19 cellular contexts compared by ENCODE assay signal in genomic region chr3:13231781-13232515, GRCh38.
DNase-seq lines count a peak whose midpoint lies in the region; ATAC-seq, FAIRE-seq and TF ChIP-seq lines count a peak whose summit lies in the region.
"Had no signal": no experiment of that assay in that cellular context is flagged by ENCODE, and none has a peak within 500 bp of the region (broad histone marks: within the 10 kb centered on the region; RNA-seq: fewer than 3 reads in every experiment).

No MANE protein-coding gene starts in this region.

- CTCF ChIA-PET in activated CD8-positive, alpha-beta T cell treated with anti-CD3 and anti-CD28 coated beads, Interleukin-2, amount 10 ng/mL, durations not matched to agents 7 days and 5 days (lab: Charles Lee), result interaction anchor here (0.7 to 3.6 kb wide), 4 partner anchors 29 to 250 kb away, joined by 3 to 16 read pairs (median 8); no protein-coding TSS in a partner anchor
- CTCF ChIA-PET in activated CD8-positive, alpha-beta T cell treated with anti-CD3 and anti-CD28 coated beads for 36 hours (lab: Charles Lee), result interaction anchor here (4.1 kb wide), 1 partner anchor 140 kb away, joined by 13 read pairs; no protein-coding TSS in a partner anchor
- CTCF ChIA-PET in IMR-90 (lab: Yijun Ruan, JAX), result no interaction called here
- CTCF ChIA-PET in PC-3 (lab: Charles Lee), result no interaction called here

- H3K27ac ChIP-seq in IMR-90 (ENCODE audit: insufficient read depth, low read length), result no peak overlapping the region
- no peak overlapping the region for H3K27ac ChIP-seq in kidney (ENCODE audit: low read depth in 2 of 2, low read length in 2 of 2)
- no peak overlapping the region for H3K27ac ChIP-seq in PC-3 (ENCODE audit: low read length)
- H3K27ac ChIP-seq: PC-9 had no signal

- POLR2A ChIA-PET in activated CD8-positive, alpha-beta T cell treated with anti-CD3 and anti-CD28 coated beads, Interleukin-2, amount 10 ng/mL, durations not matched to agents 7 days and 5 days (lab: Charles Lee), result no interaction called here
- POLR2A ChIA-PET in activated CD8-positive, alpha-beta T cell treated with anti-CD3 and anti-CD28 coated beads for 36 hours (lab: Charles Lee), result no interaction called here
- POLR2A ChIA-PET in IMR-90 (lab: Charles Lee; ENCODE audit: unreplicated experiment), result no interaction called here
- POLR2A ChIA-PET in PC-3 (lab: Charles Lee; ENCODE audit: unreplicated experiment), result no interaction called here

- H3K27me3 Mint-ChIP-seq in activated CD8-positive, alpha-beta T cell treated with anti-CD3 and anti-CD28 coated beads, Interleukin-2, amount 10 ng/mL, durations not matched to agents 7 days and 5 days (ENCODE audit: low read depth), result peaks cover 19% of the 10 kb centered on the region
- H3K27me3 Mint-ChIP-seq in activated CD8-positive, alpha-beta T cell treated with anti-CD3 and anti-CD28 coated beads for 36 hours, result peaks cover 4% of the 10 kb centered on the region

- H3K4ac ChIP-seq in IMR-90 (ENCODE audit: low read depth, low read length), result no peak overlapping the region

- TF ChIP-seq RAD21 in IMR-90 (IDR thresholded peaks at IDR 0.05; ENCODE audit: low read length), result no peak

- H3K9me3 Mint-ChIP-seq in activated CD8-positive, alpha-beta T cell treated with anti-CD3 and anti-CD28 coated beads, Interleukin-2, amount 10 ng/mL, durations not matched to agents 7 days and 5 days (ENCODE audit: insufficient read depth), result no peaks in the 10 kb centered on the region
- no peaks in the 10 kb centered on the region for H3K9me3 Mint-ChIP-seq in activated CD8-positive, alpha-beta T cell treated with anti-CD3 and anti-CD28 coated beads for 36 hours
- H3K9me3 Mint-ChIP-seq: CD8-positive, alpha-beta T cell; GM23338 had no signal

- no peak for TF ChIP-seq CTCF in activated CD8-positive, alpha-beta T cell treated with anti-CD3 and anti-CD28 coated beads for 36 hours (IDR thresholded peaks at IDR 0.05)
- TF ChIP-seq CTCF in IMR-90 (conservative IDR thresholded peaks at IDR 0.05; ENCODE audit: low read depth, low read length), result no peak
- TF ChIP-seq CTCF in kidney (IDR thresholded peaks at IDR 0.05; ENCODE audit: borderline replicate concordance, extremely low read depth, insufficient read depth), result no peak
- no peak for TF ChIP-seq CTCF in PC-3 (conservative IDR thresholded peaks at IDR 0.05; ENCODE audit: low read depth, low read length)

- no peaks in the 10 kb centered on the region for H3K36me3 ChIP-seq in IMR-90 (ENCODE audit: control insufficient read depth, insufficient read depth, low read length)
- no peaks in the 10 kb centered on the region for H3K36me3 ChIP-seq in kidney (ENCODE audit: control insufficient read depth in 1 of 2, insufficient read depth in 2 of 2, low read length in 2 of 2)
- H3K36me3 ChIP-seq in PC-3 (ENCODE audit: low read depth, low read length), result no peaks in the 10 kb centered on the region

- no peak overlapping the region for H3K14ac ChIP-seq in IMR-90 (replicated peaks; ENCODE audit: low read depth, low read length)

- no peaks in the 10 kb centered on the region for H3K79me2 ChIP-seq in PC-3 (ENCODE audit: low read length)

- no peak overlapping the region for H2BK5ac ChIP-seq in IMR-90 (ENCODE audit: low read depth, low read length, poor library complexity, severe bottlenecking)

- H3K4me3 Mint-ChIP-seq in activated CD8-positive, alpha-beta T cell treated with anti-CD3 and anti-CD28 coated beads, Interleukin-2, amount 10 ng/mL, durations not matched to agents 7 days and 5 days, result no peak overlapping the region
- no peak overlapping the region for H3K4me3 Mint-ChIP-seq in activated CD8-positive, alpha-beta T cell treated with anti-CD3 and anti-CD28 coated beads for 36 hours
- H3K4me3 Mint-ChIP-seq: CD8-positive, alpha-beta T cell; GM23338 had no signal

- FAIRE-seq in kidney (lab: Jason Lieb, UNC), result no peak
- FAIRE-seq: A204.1 had no signal

- no peak for DNase-seq in activated CD8-positive, alpha-beta T cell treated with anti-CD3 and anti-CD28 coated beads, Interleukin-2, amount 10 ng/mL, durations not matched to agents 7 days and 5 days
- DNase-seq in activated CD8-positive, alpha-beta T cell treated with anti-CD3 and anti-CD28 coated beads for 36 hours, result no peak
- no peak for DNase-seq in IMR-90
- peak; percentile 41 for DNase-seq in kidney
- peak; percentile 70 for DNase-seq in putamen (ENCODE audit: low spot score)
- DNase-seq in PC-3, result no peak
- DNase-seq in DMS114 treated with DMSO at 0.1 percent for 48 hours (lab: John Stamatoyannopoulos, UW; ENCODE audit: unreplicated experiment), result no peak
- DNase-seq: Calu3; CD8-positive, alpha-beta T cell; DMS79; NCI-H1417 treated with DMSO at 0.1 percent for 48 hours; NCI-H187 treated with DMSO at 0.1 percent for 48 hours; NCI-H226; NCI-H524; NCI-H82; PC-9 had no signal

- WGBS in IMR-90 (ENCODE audit: extremely low coverage in 2 of 2, insufficient read length in 1 of 2), 2 experiments, result 36% methylated on average over 5 of the region's 18 CpGs; no CpG with 5 or more reads in 1 of the 2 experiments

- no peaks in the 10 kb centered on the region for H3K9me3 ChIP-seq in IMR-90 (ENCODE audit: control insufficient read depth, insufficient read depth, low read length)
- no peaks in the 10 kb centered on the region for H3K9me3 ChIP-seq in kidney (ENCODE audit: control insufficient read depth in 1 of 2, low read length in 2 of 2)
- no peaks in the 10 kb centered on the region for H3K9me3 ChIP-seq in PC-3 (ENCODE audit: low read length)

- H3K4me3 ChIP-seq in IMR-90 (ENCODE audit: insufficient read depth, low read depth, low read length) (no peak overlapping the region), kidney (ENCODE audit: low read length in 2 of 2) (no peak overlapping the region), PC-3 (ENCODE audit: low read length) (no peak overlapping the region)
- H3K4me3 ChIP-seq: GM23338, PC-9 had no signal

- H2BK20ac ChIP-seq in IMR-90 (ENCODE audit: low read depth, low read length), result no peak overlapping the region

- H3K56ac ChIP-seq in IMR-90 (ENCODE audit: extremely low read depth, insufficient read depth, low read length), result no peak overlapping the region

- intact Hi-C loops in activated CD8-positive, alpha-beta T cell treated with anti-CD3 and anti-CD28 coated beads for 36 hours (cut with micrococcal nuclease), result no loop called here
- intact Hi-C loops in IMR-90 (cut with micrococcal nuclease), result no loop called here
- intact Hi-C loops in kidney (cut with DNase I), result no loop called here
- intact Hi-C loops in PC-3 (cut with micrococcal nuclease), result no loop called here

- H2BK15ac ChIP-seq in IMR-90 (ENCODE audit: low read depth, low read length), result no peak overlapping the region

- dilution Hi-C loops in IMR-90 (cut with HindIII; ENCODE audit: low sequenced_read_pairs, unreplicated experiment), result no loop called here

- H3K18ac ChIP-seq in IMR-90 (ENCODE audit: low read depth, low read length), result no peak overlapping the region

- H3K9ac ChIP-seq in IMR-90 (ENCODE audit: low read depth, low read length), result no peak overlapping the region
- H3K9ac ChIP-seq in kidney (ENCODE audit: low read length in 2 of 2), result no peak overlapping the region
- H3K9ac ChIP-seq in PC-3 (ENCODE audit: low read length), result no peak overlapping the region

- H2AFZ ChIP-seq in IMR-90 (replicated peaks; ENCODE audit: low read length, poor library complexity) (peak overlapping the region; percentile 23), PC-3 (ENCODE audit: low read length) (no peak overlapping the region)
- H2AFZ ChIP-seq: GM23338, PC-9 had no signal

- H3K9me2 ChIP-seq in PC-3 (replicated peaks; ENCODE audit: low read length), result no peaks in the 10 kb centered on the region

- H2BK120ac ChIP-seq in IMR-90 (ENCODE audit: low read depth, low read length), result no peak overlapping the region

- H3K23ac ChIP-seq in IMR-90 (ENCODE audit: low read depth, low read length), result no peak overlapping the region

- H4K8ac ChIP-seq in IMR-90 (ENCODE audit: low read depth in 2 of 2, low read length in 2 of 2), result no peak overlapping the region

- H4K5ac ChIP-seq in IMR-90 (ENCODE audit: low read depth, low read length), result no peak overlapping the region

- H2AK9ac ChIP-seq in IMR-90 (replicated peaks; ENCODE audit: low read depth, low read length, poor library complexity), result no peak overlapping the region

- no peaks in the 10 kb centered on the region for H3K79me1 ChIP-seq in IMR-90 (ENCODE audit: low read depth in 1 of 2, low read length in 2 of 2)

- H3K27ac Mint-ChIP-seq in activated CD8-positive, alpha-beta T cell treated with anti-CD3 and anti-CD28 coated beads, Interleukin-2, amount 10 ng/mL, durations not matched to agents 7 days and 5 days, result peak overlapping the region; percentile 32
- no peak overlapping the region for H3K27ac Mint-ChIP-seq in activated CD8-positive, alpha-beta T cell treated with anti-CD3 and anti-CD28 coated beads for 36 hours
- H3K27ac Mint-ChIP-seq: CD8-positive, alpha-beta T cell; GM23338 had no signal

- no peak overlapping the region for H4K91ac ChIP-seq in IMR-90 (ENCODE audit: insufficient read depth, low read depth, low read length)

- H3F3A ChIP-seq in PC-3 (ENCODE audit: low read length, unreplicated experiment), result no peaks in the 10 kb centered on the region

- BruUV-seq in IMR-90 (replicated peaks; lab: Mats Ljungman, UMichigan), result no TSS peak
- BruUV-seq in PC-3 (replicated peaks; lab: Mats Ljungman, UMichigan), result no TSS peak

- H3K9me1 ChIP-seq in IMR-90 (ENCODE audit: insufficient read depth, low read length), result no peaks in the 10 kb centered on the region

- peaks cover 35% of the 10 kb centered on the region for H3K4me1 Mint-ChIP-seq in activated CD8-positive, alpha-beta T cell treated with anti-CD3 and anti-CD28 coated beads, Interleukin-2, amount 10 ng/mL, durations not matched to agents 7 days and 5 days (ENCODE audit: low read depth)
- peaks cover 24% of the 10 kb centered on the region for H3K4me1 Mint-ChIP-seq in activated CD8-positive, alpha-beta T cell treated with anti-CD3 and anti-CD28 coated beads for 36 hours (ENCODE audit: low read depth)

- H2AK5ac ChIP-seq in IMR-90 (ENCODE audit: low read depth, low read length), result no peak overlapping the region

- TF ChIP-seq POLR2A in IMR-90 (IDR thresholded peaks at IDR 0.05; ENCODE audit: low read depth, low read length), result no peak

- in situ Hi-C loops in IMR-90 (cut with MboI; ENCODE audit: low sequenced_read_pairs), result no loop called here

- peaks cover 31% of the 10 kb centered on the region for H3K27me3 ChIP-seq in IMR-90 (ENCODE audit: control insufficient read depth, insufficient read depth, low read length)
- no peaks in the 10 kb centered on the region for H3K27me3 ChIP-seq in PC-3 (ENCODE audit: low read length)

- no peaks in the 10 kb centered on the region for H3K36me3 Mint-ChIP-seq in activated CD8-positive, alpha-beta T cell treated with anti-CD3 and anti-CD28 coated beads, Interleukin-2, amount 10 ng/mL, durations not matched to agents 7 days and 5 days (ENCODE audit: low read depth)
- H3K36me3 Mint-ChIP-seq in activated CD8-positive, alpha-beta T cell treated with anti-CD3 and anti-CD28 coated beads for 36 hours (ENCODE audit: low read depth), result no peaks in the 10 kb centered on the region
- H3K36me3 Mint-ChIP-seq: CD8-positive, alpha-beta T cell had no signal

- H3K4me2 ChIP-seq in IMR-90 (ENCODE audit: low read depth, low read length), result no peak overlapping the region
- H3K4me2 ChIP-seq in PC-3 (ENCODE audit: low read length), result no peak overlapping the region
- H3K4me2 ChIP-seq: GM23338, PC-9 had no signal

- H3K4me1 ChIP-seq in IMR-90 (ENCODE audit: control insufficient read depth, insufficient read depth, low read length) (no peaks in the 10 kb centered on the region), kidney (ENCODE audit: control insufficient read depth in 1 of 2, insufficient read depth in 1 of 2, low read depth in 1 of 2, low read length in 2 of 2) (no peaks in the 10 kb centered on the region), PC-3 (ENCODE audit: insufficient read depth, low read length) (peaks cover 25% of the 10 kb centered on the region)

- H4K20me1 ChIP-seq in IMR-90 (ENCODE audit: insufficient read depth, low read length) (no peaks in the 10 kb centered on the region), PC-3 (ENCODE audit: low read length) (no peaks in the 10 kb centered on the region)

- no peak for ATAC-seq in activated CD8-positive, alpha-beta T cell treated with anti-CD3 and anti-CD28 coated beads, Interleukin-2, amount 10 ng/mL, durations not matched to agents 7 days and 5 days
- no peak for ATAC-seq in activated CD8-positive, alpha-beta T cell treated with anti-CD3 and anti-CD28 coated beads for 36 hours
- ATAC-seq in IMR-90 (ENCODE audit: low read depth), result no peak
- no peak for ATAC-seq in PC-3
- no peak for ATAC-seq in GM18511 (IDR thresholded peaks at IDR 0.05; ENCODE audit: unreplicated experiment)
- ATAC-seq: CD8-positive, alpha-beta T cell; GM23338 had no signal

Comparison
In these comparisons a context has a peak if more than half of its experiments do, and no peak if none do; other contexts are left out.
1. DNase-seq: peak in kidney (single experiment) and putamen (single experiment); none in activated CD8-positive, alpha-beta T cell treated with anti-CD3 and anti-CD28 coated beads, Interleukin-2, amount 10 ng/mL, durations not matched to agents 7 days and 5 days (single experiment), activated CD8-positive, alpha-beta T cell treated with anti-CD3 and anti-CD28 coated beads for 36 hours (single experiment), IMR-90 (single experiment), PC-3 (single experiment) and DMS114 treated with DMSO at 0.1 percent for 48 hours (single experiment).
2. CTCF ChIA-PET loops: an anchor here in activated CD8-positive, alpha-beta T cell treated with anti-CD3 and anti-CD28 coated beads, Interleukin-2, amount 10 ng/mL, durations not matched to agents 7 days and 5 days (0.7 to 3.6 kb wide) and activated CD8-positive, alpha-beta T cell treated with anti-CD3 and anti-CD28 coated beads for 36 hours (4.1 kb wide); none called in IMR-90 and PC-3.